ENCODE assay signal across 9 cellular contexts in the genomic region with DNA sequence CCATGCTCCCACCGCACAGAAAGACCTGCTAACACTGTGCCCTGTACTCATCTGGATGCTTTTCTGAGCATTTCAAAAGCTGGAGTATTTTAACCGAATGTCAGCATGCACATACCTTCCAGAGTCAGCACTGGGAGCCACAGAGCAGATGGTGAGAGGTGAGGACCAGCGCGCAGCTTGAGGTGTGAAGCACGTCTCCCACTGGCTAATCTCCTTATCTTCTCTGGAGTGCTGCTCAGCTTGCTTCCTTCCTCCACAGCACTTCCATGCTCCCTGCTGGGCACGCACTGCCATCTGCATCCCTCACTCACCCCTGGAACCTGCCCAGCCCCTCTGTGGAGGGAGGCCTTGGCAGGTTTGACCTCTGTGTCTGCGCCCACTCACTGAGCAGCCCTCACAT. TPM values are rescaled to one million over a fixed set of nuclear protein-coding genes. Genes with fewer than 3 reads are reported as not detected.
DNase-seq lines count a peak whose midpoint lies in the region; ATAC-seq, FAIRE-seq and TF ChIP-seq lines count a peak whose summit lies in the region.
"Had no signal": no experiment of that assay in that cellular context is flagged by ENCODE, and none has a peak within 500 bp of the region (broad histone marks: within the 10 kb centered on the region; RNA-seq: fewer than 3 reads in every experiment).

A gene (minus strand): TSS at position 186 of the 400 bp plus-strand sequence. CDS start 6,716 bp downstream, outside the sequence.

- H3K27me3 Mint-ChIP-seq in activated T-cell treated with anti-CD3 and anti-CD28 coated beads, Interleukin-2, amount 50 U/mL, for 72 hours (ENCODE audit: low read depth) = no peaks in the 10 kb centered on the region

- H3K9ac ChIP-seq in HepG2 (ENCODE audit: insufficient read depth, low read depth, low read length) = no peak within 1 kb of the TSS

- no peaks in the 10 kb centered on the region for H4K20me1 ChIP-seq in HepG2 (ENCODE audit: insufficient read depth, low read length)

- H3K79me2 ChIP-seq in HepG2 (ENCODE audit: insufficient read depth, low read length) = no peaks in the 10 kb centered on the region

- TF ChIP-seq EP300 in HepG2 (IDR thresholded peaks at IDR 0.05; ENCODE audit: low read depth in 2 of 2, low read length in 2 of 2) (no peak), HepG2 (CRISPR knock-in tag; IDR thresholded peaks at IDR 0.05; ENCODE audit: borderline replicate concordance) (no peak), upper lobe of left lung (IDR thresholded peaks at IDR 0.05) (no peak)

- TF ChIP-seq CTCF in adrenal gland (IDR thresholded peaks at IDR 0.05) (no peak), HepG2 (CRISPR knock-in tag; IDR thresholded peaks at IDR 0.05) (peak; percentile 32; the same call in 1 of the 2 replicates), upper lobe of left lung (IDR thresholded peaks at IDR 0.05) (no peak)

- H3K27ac ChIP-seq in adrenal gland (no peak within 1 kb of the TSS), HepG2 (ENCODE audit: extremely low read length, insufficient read depth, low read length) (no peak within 1 kb of the TSS), upper lobe of left lung (no peak within 1 kb of the TSS)
- H3K27ac ChIP-seq: HL-60 had no signal

- no peaks in the 10 kb centered on the region for H3K9me3 Mint-ChIP-seq in activated T-cell treated with anti-CD3 and anti-CD28 coated beads, Interleukin-2, amount 50 U/mL, for 72 hours

- TF ChIP-seq POLR2A in adrenal gland (IDR thresholded peaks at IDR 0.05) (no peak), HepG2 (IDR thresholded peaks at IDR 0.05; ENCODE audit: insufficient read depth in 1 of 2, low read depth in 2 of 2, low read length in 2 of 2) (no peak), upper lobe of left lung (IDR thresholded peaks at IDR 0.05) (no peak)

- in situ Hi-C loops in HepG2 (cut with HindIII; ENCODE audit: extremely low pct_ligation_motif_present, low pct_unique_long_range_greater_than_20kb) = no loop called here

- H3K27ac Mint-ChIP-seq in activated T-cell treated with anti-CD3 and anti-CD28 coated beads, Interleukin-2, amount 50 U/mL, for 72 hours = no peak within 1 kb of the TSS

- CTCF ChIA-PET in HepG2 (lab: Yijun Ruan, JAX; ENCODE audit: low intra/inter-chr PET ratio, low total read pairs) = no interaction called here

- BruUV-seq in HepG2 (replicated peaks; lab: Mats Ljungman, UMichigan) = no TSS peak

- H3K36me3 Mint-ChIP-seq in activated T-cell treated with anti-CD3 and anti-CD28 coated beads, Interleukin-2, amount 50 U/mL, for 72 hours (ENCODE audit: insufficient read depth in 2 of 2) = no peaks in the 10 kb centered on the region

- DNase-seq in activated T-cell treated with anti-CD3 and anti-CD28 coated beads, Interleukin-2, amount 50 U/mL, for 72 hours = no peak
- DNase-seq in activated T-cell treated with anti-CD3 and anti-CD28 coated beads for 4 hours (no peak), adrenal gland (no peak), HepG2 (ENCODE audit: low spot score) (no peak), upper lobe of left lung (no peak), hepatic stellate cell (ENCODE audit: low spot score) (no peak), GM03348 (ENCODE audit: low spot score) (no peak), RCC 7860 (ENCODE audit: low spot score) (no peak)

- FAIRE-seq in HepG2 (lab: Jason Lieb, UNC) (no peak), RCC 7860 (lab: Jason Lieb, UNC) (no peak)

- H3K27me3 ChIP-seq in adrenal gland (no peaks in the 10 kb centered on the region), HepG2 (ENCODE audit: control insufficient read depth in 1 of 2, insufficient read depth in 2 of 2, low read length in 2 of 2) (no peaks in the 10 kb centered on the region), upper lobe of left lung (no peaks in the 10 kb centered on the region)

- H3K4me2 ChIP-seq in HepG2 (ENCODE audit: low read depth, low read length) = no peak within 1 kb of the TSS

- ATAC-seq in activated T-cell treated with anti-CD3 and anti-CD28 coated beads, Interleukin-2, amount 50 U/mL, for 72 hours (replicated peaks in 1 of 2) = no peak
- ATAC-seq in HepG2 (peak; percentile 56), upper lobe of left lung (ENCODE audit: low FRiP score in 2 of 2) (peak in 1 of 2 donors; percentile 49)

- H3K9me3 ChIP-seq in adrenal gland (replicated peaks in 1 of 3) = no peaks in the 10 kb centered on the region
- no peaks in the 10 kb centered on the region for H3K9me3 ChIP-seq in HepG2 (ENCODE audit: low read length)
- H3K9me3 ChIP-seq in upper lobe of left lung = no peaks in the 10 kb centered on the region

- POLR2A ChIA-PET in HepG2 (lab: Yijun Ruan, JAX) = no interaction called here

- H3K4me1 ChIP-seq in adrenal gland (replicated peaks in 1 of 2) (peaks cover 10 to 11% of the 10 kb centered on the region in 2 donors), HepG2 (ENCODE audit: insufficient read depth, low read length) (peaks cover 10% of the 10 kb centered on the region), upper lobe of left lung (no peaks in the 10 kb centered on the region)

- no peak within 1 kb of the TSS for H3K4me3 Mint-ChIP-seq in activated T-cell treated with anti-CD3 and anti-CD28 coated beads, Interleukin-2, amount 50 U/mL, for 72 hours

- H3K4me3 ChIP-seq in adrenal gland (no peak within 1 kb of the TSS), HepG2 (replicated peaks in 1 of 3; ENCODE audit: insufficient read depth in 1 of 3, low read depth in 2 of 3, low read length in 3 of 3) (no peak within 1 kb of the TSS), upper lobe of left lung (no peak within 1 kb of the TSS)

- no peaks in the 10 kb centered on the region for H3K4me1 Mint-ChIP-seq in activated T-cell treated with anti-CD3 and anti-CD28 coated beads, Interleukin-2, amount 50 U/mL, for 72 hours (ENCODE audit: low read depth)

- TF ChIP-seq RAD21 in HepG2 (CRISPR knock-in tag; IDR thresholded peaks at IDR 0.05) = no peak

- H3K36me3 ChIP-seq in adrenal gland (replicated peaks in 1 of 2) (no peaks in the 10 kb centered on the region), HepG2 (replicated peaks in 1 of 2; ENCODE audit: control insufficient read depth in 1 of 2, insufficient read depth in 2 of 2, low read length in 2 of 2) (peaks cover 5 to 21% of the 10 kb centered on the region in 2 experiments; a peak in 4 of 5 replicates), upper lobe of left lung (peaks cover 0 to 4% (median 0%) of the 10 kb centered on the region in 4 donors)

- 73 to 93% (median 80%) methylated on average over 7 of the region's 7 CpGs for WGBS in adrenal gland, 4 donors
- 86% methylated on average over 7 of the region's 7 CpGs for WGBS in HepG2 (ENCODE audit: low lambda C conversion rate)
- WGBS in upper lobe of left lung, 2 donors = 53 to 74% methylated on average over 7 of the region's 7 CpGs

- intact Hi-C loops in adrenal gland (cut with DNase I) (no loop called here), HepG2 (cut with micrococcal nuclease; ENCODE audit: unreplicated experiment) (no loop called here)

- H2AFZ ChIP-seq in HepG2 (ENCODE audit: low read length) = no peak within 1 kb of the TSS

TF ChIP-seq in HepG2, 621 proteins besides CTCF, POLR2A, EP300 and RAD21 (continues in another document):
- TF ChIP-seq STAT5B (CRISPR knock-in tag; IDR thresholded peaks at IDR 0.05) = no peak

RNA-seq across cellular contexts. Expression of the gene that starts here (rescaled TPM):
- 10 to 100 TPM; 26.8 to 38.8 TPM for total RNA-seq in activated T-cell treated with anti-CD3 and anti-CD28 coated beads, Interleukin-2, amount 50 U/mL, for 72 hours
- 10 to 100 TPM; 12.1 to 60.7 (median 20.3) TPM for total RNA-seq in adrenal gland
- 10 to 100 TPM; 10.1 to 19.5 (median 11.2) TPM for polyA plus RNA-seq in adrenal gland
- 13.7 and 17.1 TPM in 2 replicates for total RNA-seq in HepG2 (2016; rRNA removed; fragmentation: Illumina TruSeq; extraction: Trizol)
- 5.4 and 6.6 TPM in 2 replicates for total RNA-seq in HepG2 (2016; cell fraction: cytosol; rRNA removed; fragmentation: Illumina TruSeq; extraction: Trizol; ENCODE audit: low read depth)
- 12.6 and 16.2 TPM in 2 replicates for total RNA-seq in HepG2 (2016; cell fraction: insoluble cytoplasmic fraction; rRNA removed; fragmentation: Illumina TruSeq; extraction: Trizol)
- 13.3 and 14.1 TPM in 2 replicates for total RNA-seq in HepG2 (2016; cell fraction: membrane; rRNA removed; fragmentation: Illumina TruSeq; extraction: Trizol)
- 7.2 and 7.4 TPM in 2 replicates for total RNA-seq in HepG2 (2016; cell fraction: nucleus; rRNA removed; fragmentation: Illumina TruSeq; extraction: Trizol)
- polyA plus RNA-seq in HepG2 (2011; rRNA removed) = 14.4 and 19.7 TPM in 2 replicates
- 17.2 and 23.8 TPM in 2 replicates for polyA plus RNA-seq in HepG2 (2011; cell fraction: cytosol; rRNA removed)
- polyA plus RNA-seq in HepG2 (2011; cell fraction: nucleus; rRNA removed) = 14.8 and 18.3 TPM in 2 replicates
- polyA plus RNA-seq in HepG2 (2012) = 21.2 and 28.3 TPM in 2 replicates
- 5.0 and 5.9 TPM in 2 replicates for polyA plus RNA-seq in HepG2 (2016; cell fraction: cytosol; fragmentation: Illumina TruSeq; extraction: Trizol; ENCODE audit: low read depth)
- 15.6 and 16.3 TPM in 2 replicates for polyA plus RNA-seq in HepG2 (2016; cell fraction: insoluble cytoplasmic fraction; fragmentation: Illumina TruSeq; extraction: Trizol; ENCODE audit: low read depth)
- polyA plus RNA-seq in HepG2 (2016; cell fraction: membrane; fragmentation: Illumina TruSeq; extraction: Trizol; ENCODE audit: low read depth) = 9.1 and 9.7 TPM in 2 replicates
- polyA plus RNA-seq in HepG2 (2016; cell fraction: nucleus; fragmentation: Illumina TruSeq; extraction: Trizol; ENCODE audit: insufficient read depth, low read depth) = 9.1 and 9.3 TPM in 2 replicates
- 18.1 and 41.8 TPM in 2 replicates for polyA minus RNA-seq in HepG2 (2011; rRNA and poly(A)+ RNA removed; ENCODE audit: low replicate concordance)
- 13.5 and 18.1 TPM in 2 replicates for polyA minus RNA-seq in HepG2 (2011; cell fraction: cytosol; rRNA and poly(A)+ RNA removed)
- polyA minus RNA-seq in HepG2 (2011; cell fraction: nucleus; rRNA and poly(A)+ RNA removed) = 22.7 and 26.6 TPM in 2 replicates
- 10 to 100 TPM; 14.7 to 56.8 (median 31.0) TPM for total RNA-seq in upper lobe of left lung
